In the genomic region with DNA sequence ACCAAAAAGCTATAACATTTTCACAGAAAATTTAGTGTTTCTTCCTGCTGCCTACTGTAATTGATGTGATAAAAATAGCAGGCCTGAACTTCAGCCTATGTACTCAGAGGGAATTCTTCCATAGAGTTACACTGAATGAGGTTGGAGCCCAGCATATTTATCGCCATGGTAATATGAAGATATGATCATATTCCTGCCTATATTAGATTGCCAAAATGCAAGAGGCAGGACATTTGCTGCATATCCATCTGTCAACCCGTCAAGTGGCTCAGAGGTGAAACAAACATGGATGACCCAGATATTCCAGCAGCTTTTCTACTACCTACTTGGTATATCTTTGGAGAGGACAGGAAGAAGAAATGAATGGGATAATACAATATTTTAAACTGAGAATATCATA, we compare ENCODE assay signal across 11 cellular contexts.
"Had no signal": no experiment of that assay in that cellular context is flagged by ENCODE, and none has a peak within 500 bp of the region (broad histone marks: within the 10 kb centered on the region; RNA-seq: fewer than 3 reads in every experiment).

No MANE protein-coding gene starts in this region.

- DNase-seq: cortex of kidney; dorsolateral prefrontal cortex; effector CD8-positive, alpha-beta T cell; islet precursor cell; mesendoderm; naive thymus-derived CD4-positive, alpha-beta T cell; small intestine; stimulated activated CD4-positive, alpha-beta T cell treated with anti-CD3 and anti-CD28 coated beads, Interleukin-2, amount 100 ng/mL, for 48 hours; stimulated activated naive CD4-positive, alpha-beta T cell treated with Interleukin-2 at 50 U/mL for 16 hours; trophoblast cell had no signal

- ATAC-seq: esophagus mucosa; naive thymus-derived CD4-positive, alpha-beta T cell had no signal
